In genomic region chrX:129790146-129790545, GRCh38 we compare ENCODE assay signal across 29 cellular contexts. TPM values are rescaled to one million over a fixed set of nuclear protein-coding genes. Genes with fewer than 3 reads are reported as not detected.
DNase-seq lines count a peak whose midpoint lies in the region; ATAC-seq lines count a peak whose summit lies in the region.
"Had no signal": no experiment of that assay in that cellular context is flagged by ENCODE, and none has a peak within 500 bp of the region (broad histone marks: within the 10 kb centered on the region; RNA-seq: fewer than 3 reads in every experiment).

No MANE protein-coding gene starts in this region.

- H3K9me3 ChIP-seq in CD4-positive, alpha-beta memory T cell (ENCODE audit: control insufficient read depth in 1 of 2, low read length in 2 of 2), result no peaks in the 10 kb centered on the region
- H3K9me3 ChIP-seq: heart right ventricle, lower lobe of right lung, upper lobe of right lung had no signal

- H3K27me3 ChIP-seq in CD4-positive, alpha-beta memory T cell (ENCODE audit: insufficient read depth, low read length), result no peaks in the 10 kb centered on the region
- H3K27me3 ChIP-seq: esophagus muscularis mucosa, foreskin keratinocyte, heart right ventricle, upper lobe of right lung had no signal

- H3K36me3 ChIP-seq in CD4-positive, alpha-beta memory T cell (ENCODE audit: insufficient read depth, low read length), result peaks cover 67% of the 10 kb centered on the region
- H3K36me3 ChIP-seq: esophagus muscularis mucosa, upper lobe of right lung had no signal

- DNase-seq in DMS 273 (lab: John Stamatoyannopoulos, UW; ENCODE audit: unreplicated experiment), result peak; percentile 19
- DNase-seq in DMS 273 treated with DMSO at 0.1 percent for 48 hours (lab: John Stamatoyannopoulos, UW), result no peak
- no peak for DNase-seq in CD4-positive, alpha-beta memory T cell
- no peak for DNase-seq in T-cell
- DNase-seq in naive thymus-derived CD8-positive, alpha-beta T cell, result no peak
- DNase-seq in stimulated activated naive CD4-positive, alpha-beta T cell (lab: John Stamatoyannopoulos, UW), result no peak
- no peak for DNase-seq in NCI-H446 (lab: John Stamatoyannopoulos, UW)
- DNase-seq: activated CD8-positive, alpha-beta memory T cell treated with anti-CD3 and anti-CD28 coated beads, Interleukin-2, amount 10 ng/mL, durations not matched to agents 7 days and 5 days; foreskin keratinocyte; heart right ventricle; kidney glomerular epithelial cell; lower lobe of right lung; NCI-H1694 treated with DMSO at 0.1 percent for 48 hours; NCI-H2171 treated with DMSO at 0.1 percent for 48 hours; NCI-H526; right cardiac atrium; stimulated activated CD4-positive, alpha-beta T cell treated with anti-CD3 and anti-CD28 coated beads, Interleukin-2, amount 100 ng/mL, for 48 hours; upper lobe of right lung had no signal

- POLR2A ChIA-PET in CD4-positive, alpha-beta memory T cell (lab: Charles Lee; ENCODE audit: partially characterized antibody), result interaction anchor here (39.3 kb wide), 1 partner anchor 22 kb away, joined by 1390 read pairs; the partner anchor contains the start of gene SASH3
- POLR2A ChIA-PET in T-cell (lab: Charles Lee), result interaction anchor here in 1 of 2 donors (0.6 kb wide), 1 partner anchor 29 kb away, joined by 8 read pairs; no protein-coding TSS in a partner anchor
- POLR2A ChIA-PET in naive thymus-derived CD8-positive, alpha-beta T cell (lab: Charles Lee), result interaction anchor here (1.0 kb wide), 1 partner anchor 10 kb away, joined by 3 read pairs; the partner anchor contains the start of gene SASH3

- H3K27ac Mint-ChIP-seq in CD4-positive, alpha-beta memory T cell, result peak overlapping the region in 5 of 7 donors; percentile 42 to 64 (median 54)
- H3K27ac Mint-ChIP-seq in T-cell, result peak overlapping the region; percentile 37 to 43
- H3K27ac Mint-ChIP-seq in naive thymus-derived CD8-positive, alpha-beta T cell, result peak overlapping the region in 6 of 10 donors; percentile 65 to 90 (median 70)
- H3K27ac Mint-ChIP-seq: activated CD8-positive, alpha-beta memory T cell treated with anti-CD3 and anti-CD28 coated beads, Interleukin-2, amount 10 ng/mL, durations not matched to agents 7 days and 5 days; dendritic cell treated with granulocyte-macrophage colony-stimulating factor and Interleukin-4, amounts not matched to agents 40 ng/mL and 50 ng/mL, for 4 days had no signal

- H3K9me3 Mint-ChIP-seq in CD4-positive, alpha-beta memory T cell, result no peaks in the 10 kb centered on the region
- no peaks in the 10 kb centered on the region for H3K9me3 Mint-ChIP-seq in T-cell
- no peaks in the 10 kb centered on the region for H3K9me3 Mint-ChIP-seq in naive thymus-derived CD8-positive, alpha-beta T cell
- H3K9me3 Mint-ChIP-seq: central memory CD8-positive, alpha-beta T cell; dendritic cell treated with granulocyte-macrophage colony-stimulating factor and Interleukin-4, amounts not matched to agents 40 ng/mL and 50 ng/mL, for 4 days; neural crest cell had no signal

- no peak overlapping the region for H3K27ac ChIP-seq in CD4-positive, alpha-beta memory T cell (ENCODE audit: low read depth, low read length)
- H3K27ac ChIP-seq: 22Rv1, esophagus muscularis mucosa, foreskin keratinocyte, heart right ventricle, lower lobe of right lung, RWPE1, upper lobe of right lung had no signal

- ATAC-seq in T-cell (replicated peaks in 1 of 4) (no peak), GM21737 (IDR thresholded peaks at IDR 0.05; ENCODE audit: unreplicated experiment) (no peak)
- ATAC-seq in naive thymus-derived CD8-positive, alpha-beta T cell, result no peak
- ATAC-seq: activated CD4-positive, CD25-positive, alpha-beta regulatory T cell treated with anti-CD3 and anti-CD28 coated beads, Interleukin-2, amount 50 U/mL, for 24 hours; activated CD8-positive, alpha-beta memory T cell treated with anti-CD3 and anti-CD28 coated beads, Interleukin-2, amount 10 ng/mL, durations not matched to agents 7 days and 5 days; foreskin keratinocyte; heart right ventricle; lower lobe of right lung; right cardiac atrium; upper lobe of right lung had no signal

- no peak overlapping the region for H3K4me3 Mint-ChIP-seq in CD4-positive, alpha-beta memory T cell
- no peak overlapping the region for H3K4me3 Mint-ChIP-seq in T-cell
- peak overlapping the region in 1 of 10 donors; percentile 36 for H3K4me3 Mint-ChIP-seq in naive thymus-derived CD8-positive, alpha-beta T cell
- H3K4me3 Mint-ChIP-seq: activated CD8-positive, alpha-beta memory T cell treated with anti-CD3 and anti-CD28 coated beads, Interleukin-2, amount 10 ng/mL, durations not matched to agents 7 days and 5 days; central memory CD8-positive, alpha-beta T cell; dendritic cell treated with granulocyte-macrophage colony-stimulating factor and Interleukin-4, amounts not matched to agents 40 ng/mL and 50 ng/mL, for 4 days; neural crest cell had no signal

- no peak overlapping the region for H3K4me3 ChIP-seq in CD4-positive, alpha-beta memory T cell (ENCODE audit: low read length in 2 of 2)
- H3K4me3 ChIP-seq: esophagus muscularis mucosa, heart right ventricle, lower lobe of right lung, upper lobe of right lung had no signal

- H3K4me1 Mint-ChIP-seq in CD4-positive, alpha-beta memory T cell, result peaks cover 19 to 41% (median 24%) of the 10 kb centered on the region in 4 donors
- H3K4me1 Mint-ChIP-seq in T-cell, result peaks cover 31 to 39% (median 37%) of the 10 kb centered on the region in 3 donors
- peaks cover 22 to 45% (median 34%) of the 10 kb centered on the region in 4 donors for H3K4me1 Mint-ChIP-seq in naive thymus-derived CD8-positive, alpha-beta T cell
- H3K4me1 Mint-ChIP-seq: neural crest cell had no signal

- H3K4me1 ChIP-seq in CD4-positive, alpha-beta memory T cell (ENCODE audit: insufficient read depth, low read length), result peaks cover 23% of the 10 kb centered on the region
- H3K4me1 ChIP-seq: esophagus muscularis mucosa, foreskin keratinocyte, lower lobe of right lung, upper lobe of right lung had no signal

- intact Hi-C loops in CD4-positive, alpha-beta memory T cell (cut with micrococcal nuclease), result no loop called here

- CTCF ChIA-PET in CD4-positive, alpha-beta memory T cell (lab: Charles Lee; ENCODE audit: partially characterized antibody), result no interaction called here
- CTCF ChIA-PET in T-cell (lab: Charles Lee), result no interaction called here

- no peaks in the 10 kb centered on the region for H3K27me3 Mint-ChIP-seq in CD4-positive, alpha-beta memory T cell
- no peaks in the 10 kb centered on the region for H3K27me3 Mint-ChIP-seq in T-cell
- H3K27me3 Mint-ChIP-seq in naive thymus-derived CD8-positive, alpha-beta T cell, result no peaks in the 10 kb centered on the region
- H3K27me3 Mint-ChIP-seq: activated CD8-positive, alpha-beta memory T cell treated with anti-CD3 and anti-CD28 coated beads, Interleukin-2, amount 10 ng/mL, durations not matched to agents 7 days and 5 days; central memory CD8-positive, alpha-beta T cell; dendritic cell treated with granulocyte-macrophage colony-stimulating factor and Interleukin-4, amounts not matched to agents 40 ng/mL and 50 ng/mL, for 4 days had no signal

- H3K36me3 Mint-ChIP-seq in CD4-positive, alpha-beta memory T cell, result peaks cover 41 to 64% of the 10 kb centered on the region in 2 donors
- H3K36me3 Mint-ChIP-seq in T-cell, result peaks cover 19% of the 10 kb centered on the region
- H3K36me3 Mint-ChIP-seq in naive thymus-derived CD8-positive, alpha-beta T cell, result peaks cover 0 to 67% (median 7%) of the 10 kb centered on the region in 3 donors

RNA-seq across cellular contexts. Expression of gene SASH3, which starts 10.4 kb away (rescaled TPM):
- total RNA-seq in CD4-positive, alpha-beta memory T cell, result 100 to 1,000 TPM; 148 to 152 TPM
- polyA plus RNA-seq in CD4-positive, alpha-beta memory T cell, result 100 to 1,000 TPM in 1 of 2 donors, 10 to 100 TPM in 1; 83.3 to 211 TPM
- 100 to 1,000 TPM; 102 to 163 (median 142) TPM for total RNA-seq in T-cell
- 100 to 1,000 TPM; 154 to 158 TPM for total RNA-seq in naive thymus-derived CD8-positive, alpha-beta T cell
- 100 to 1,000 TPM; 100 to 187 (median 115) TPM for polyA plus RNA-seq in naive thymus-derived CD8-positive, alpha-beta T cell
- total RNA-seq: foreskin keratinocyte, H1, LHCN-M2, neural crest cell, SK-MEL-5 had no signal
- polyA plus RNA-seq: foreskin keratinocyte, H1 had no signal

RNA-seq across cellular contexts. Expression of gene XPNPEP2, which starts 51.4 kb away (rescaled TPM):
- total RNA-seq in CD4-positive, alpha-beta memory T cell, result under 1 TPM; 0.32 to 0.33 TPM
- under 1 TPM; 0.48 to 0.90 TPM for polyA plus RNA-seq in CD4-positive, alpha-beta memory T cell
- total RNA-seq in T-cell, result under 1 TPM in 4 of 5 donors, not detected in 1; 0.20 to 0.84 (median 0.37) TPM
- total RNA-seq in naive thymus-derived CD8-positive, alpha-beta T cell, result not detected
- under 1 TPM in 2 of 3 donors, not detected in 1; 0.13 to 0.47 TPM for polyA plus RNA-seq in naive thymus-derived CD8-positive, alpha-beta T cell
- total RNA-seq: foreskin keratinocyte, H1, LHCN-M2, SK-MEL-5 had no signal
- polyA plus RNA-seq: foreskin keratinocyte had no signal

RNA-seq across cellular contexts. Expression of gene ZDHHC9, which starts 53.5 kb away (rescaled TPM):
- total RNA-seq in CD4-positive, alpha-beta memory T cell, result 1 to 10 TPM; 5.1 to 6.1 TPM
- polyA plus RNA-seq in CD4-positive, alpha-beta memory T cell, result 1 to 10 TPM; 5.6 to 8.1 TPM
- 1 to 10 TPM; 3.3 to 7.9 (median 7.3) TPM for total RNA-seq in T-cell
- 10 to 100 TPM in 1 of 2 experiments, 1 to 10 TPM in 1; 9.6 to 12.3 TPM for total RNA-seq in naive thymus-derived CD8-positive, alpha-beta T cell
- 1 to 10 TPM; 4.1 to 7.5 (median 5.8) TPM for polyA plus RNA-seq in naive thymus-derived CD8-positive, alpha-beta T cell
